ENCODE assay signal across 14 cellular contexts in genomic region chr14:36975834-36976233, GRCh38.
A peak's percentile ranks its signal among the peaks of the same experiment; 100 is the strongest.
DNase-seq lines count a peak whose midpoint lies in the region; ATAC-seq, FAIRE-seq and TF ChIP-seq lines count a peak whose summit lies in the region.
"Had no signal": no experiment of that assay in that cellular context is flagged by ENCODE, and none has a peak within 500 bp of the region (broad histone marks: within the 10 kb centered on the region; RNA-seq: fewer than 3 reads in every experiment).

No MANE protein-coding gene starts in this region.

- no peaks in the 10 kb centered on the region for H3K36me3 ChIP-seq in esophagus (ENCODE audit: control insufficient read depth in 2 of 2, insufficient read depth in 2 of 2, low read length in 1 of 2)
- no peaks in the 10 kb centered on the region for H3K36me3 ChIP-seq in small intestine (ENCODE audit: control insufficient read depth in 2 of 2, insufficient read depth in 2 of 2, low read length in 2 of 2)
- H3K36me3 ChIP-seq: pancreas had no signal

- WGBS in esophagus, 2 donors, result 46 to 54% methylated on average over 3 of the region's 3 CpGs
- WGBS in small intestine, 3 donors, result 68 to 91% (median 87%) methylated on average over 3 of the region's 3 CpGs

- H3K9me3 ChIP-seq in esophagus (ENCODE audit: control insufficient read depth in 2 of 2, insufficient read depth in 1 of 2, low read depth in 1 of 2, low read length in 1 of 2) (no peaks in the 10 kb centered on the region), small intestine (ENCODE audit: control insufficient read depth, low read depth) (no peaks in the 10 kb centered on the region)
- H3K9me3 ChIP-seq: pancreas had no signal

- ATAC-seq in GM21447 (IDR thresholded peaks at IDR 0.05; ENCODE audit: unreplicated experiment) (no peak), omental fat pad (ENCODE audit: low FRiP score) (no peak)
- ATAC-seq: activated CD4-positive, CD25-positive, alpha-beta regulatory T cell treated with anti-CD3 and anti-CD28 coated beads, Interleukin-2, amount 50 U/mL, for 24 hours had no signal

- H3K27me3 ChIP-seq in esophagus (ENCODE audit: control insufficient read depth in 1 of 2, insufficient read depth in 2 of 2, low read length in 2 of 2) (no peaks in the 10 kb centered on the region), small intestine (ENCODE audit: control insufficient read depth in 2 of 2, insufficient read depth in 2 of 2, low read length in 2 of 2) (no peaks in the 10 kb centered on the region)
- H3K27me3 ChIP-seq: pancreas had no signal

- TF ChIP-seq CTCF in omental fat pad (IDR thresholded peaks at IDR 0.05), result no peak

- no peak for FAIRE-seq in small intestine (lab: Jason Lieb, UNC)
- FAIRE-seq: D721Med, pancreas had no signal

- DNase-seq in DMS53 treated with DMSO at 0.1 percent for 48 hours (lab: John Stamatoyannopoulos, UW; ENCODE audit: unreplicated experiment) (peak; percentile 80), M059J (ENCODE audit: low read depth) (peak; percentile 36), NCI-H526 (lab: John Stamatoyannopoulos, UW) (peak; percentile 63 to 78), small intestine (no peak), omental fat pad (ENCODE audit: low spot score) (no peak), AG20443 (ENCODE audit: low spot score) (no peak)
- DNase-seq: activated effector memory CD4-positive, alpha-beta T cell treated with Interleukin-2 at 50 U/mL for 16 hours; central memory CD4-positive, alpha-beta T cell; pancreas; stimulated activated CD4-positive, alpha-beta T cell treated with anti-CD3 and anti-CD28 coated beads, Interleukin-4, amount 100 ng/mL, for 1 hour had no signal

- H3K4me3 ChIP-seq in esophagus (ENCODE audit: low read depth in 1 of 2, low read length in 2 of 2) (no peak overlapping the region), small intestine (ENCODE audit: low read depth in 1 of 2, low read length in 2 of 2) (no peak overlapping the region)
- H3K4me3 ChIP-seq: pancreas had no signal

- peaks cover 0 to 6% of the 10 kb centered on the region in 2 donors for H3K4me1 ChIP-seq in esophagus (ENCODE audit: control insufficient read depth in 2 of 2, insufficient read depth in 2 of 2, low read length in 1 of 2)
- no peaks in the 10 kb centered on the region for H3K4me1 ChIP-seq in small intestine (ENCODE audit: control insufficient read depth in 2 of 2, insufficient read depth in 1 of 2, low read depth in 1 of 2, low read length in 1 of 2)

- H3K27ac ChIP-seq in esophagus (ENCODE audit: low read depth in 2 of 2, low read length in 1 of 2), result peak overlapping the region; percentile 82 to 90
- no peak overlapping the region for H3K27ac ChIP-seq in small intestine (ENCODE audit: low read depth in 1 of 2, low read length in 1 of 2)
- H3K27ac ChIP-seq: pancreas had no signal

Comparison
In these comparisons a context has a peak if more than half of its experiments do, and no peak if none do; other contexts are left out.
1. DNase-seq: peak in DMS53 treated with DMSO at 0.1 percent for 48 hours (single experiment), M059J (single experiment) and NCI-H526 (2 of 2); none in small intestine (single experiment), omental fat pad (single experiment) and AG20443 (single experiment).
2. H3K27ac ChIP-seq: peak in esophagus (2 of 2); none in small intestine (0 of 2).